ENCODE assay signal across 1 cellular context in the genomic region with DNA sequence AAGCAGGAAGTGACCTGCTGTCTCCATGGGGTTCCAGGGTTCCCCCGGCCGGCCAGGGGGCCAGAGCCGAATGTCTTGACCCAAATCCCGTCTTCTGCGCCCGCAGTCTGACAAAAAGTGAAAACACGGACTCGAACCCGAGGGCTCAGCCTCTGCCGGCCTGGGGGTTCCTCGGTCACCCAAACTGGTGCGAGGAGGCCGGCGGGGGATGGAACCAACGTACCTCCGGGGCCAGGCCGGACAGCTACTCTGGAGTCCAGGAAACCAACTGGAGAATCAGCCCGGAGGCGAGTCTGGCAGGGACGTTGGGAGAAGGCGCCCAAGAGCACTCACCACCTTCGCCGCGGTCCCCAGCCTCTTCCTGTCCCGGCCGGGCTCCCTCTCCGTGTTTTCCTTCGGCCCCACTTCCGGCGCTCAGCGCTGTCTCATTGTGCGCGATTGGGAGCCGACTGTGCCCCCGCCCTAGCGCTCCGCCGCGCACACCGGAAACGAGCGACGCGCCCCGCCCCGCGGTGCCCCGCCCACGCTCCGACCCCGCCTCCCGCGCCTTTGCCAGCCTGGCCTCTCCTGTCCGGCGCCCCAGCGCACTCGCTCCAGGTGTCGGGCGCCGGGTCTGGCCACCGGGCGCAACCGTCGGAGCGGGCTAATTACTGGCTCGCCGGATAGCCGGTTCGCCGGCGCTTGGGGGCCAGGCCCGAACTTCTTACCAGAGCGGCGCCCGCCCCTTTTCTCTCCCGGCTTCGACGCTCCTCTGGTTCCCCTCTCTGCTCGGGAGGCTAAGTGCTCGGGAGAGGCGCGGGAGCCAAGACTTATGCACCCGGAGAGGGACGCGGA.
A peak's percentile ranks its signal among the peaks of the same experiment; 100 is the strongest.
TF ChIP-seq lines count a peak whose summit lies in the region.

A gene with protein sequence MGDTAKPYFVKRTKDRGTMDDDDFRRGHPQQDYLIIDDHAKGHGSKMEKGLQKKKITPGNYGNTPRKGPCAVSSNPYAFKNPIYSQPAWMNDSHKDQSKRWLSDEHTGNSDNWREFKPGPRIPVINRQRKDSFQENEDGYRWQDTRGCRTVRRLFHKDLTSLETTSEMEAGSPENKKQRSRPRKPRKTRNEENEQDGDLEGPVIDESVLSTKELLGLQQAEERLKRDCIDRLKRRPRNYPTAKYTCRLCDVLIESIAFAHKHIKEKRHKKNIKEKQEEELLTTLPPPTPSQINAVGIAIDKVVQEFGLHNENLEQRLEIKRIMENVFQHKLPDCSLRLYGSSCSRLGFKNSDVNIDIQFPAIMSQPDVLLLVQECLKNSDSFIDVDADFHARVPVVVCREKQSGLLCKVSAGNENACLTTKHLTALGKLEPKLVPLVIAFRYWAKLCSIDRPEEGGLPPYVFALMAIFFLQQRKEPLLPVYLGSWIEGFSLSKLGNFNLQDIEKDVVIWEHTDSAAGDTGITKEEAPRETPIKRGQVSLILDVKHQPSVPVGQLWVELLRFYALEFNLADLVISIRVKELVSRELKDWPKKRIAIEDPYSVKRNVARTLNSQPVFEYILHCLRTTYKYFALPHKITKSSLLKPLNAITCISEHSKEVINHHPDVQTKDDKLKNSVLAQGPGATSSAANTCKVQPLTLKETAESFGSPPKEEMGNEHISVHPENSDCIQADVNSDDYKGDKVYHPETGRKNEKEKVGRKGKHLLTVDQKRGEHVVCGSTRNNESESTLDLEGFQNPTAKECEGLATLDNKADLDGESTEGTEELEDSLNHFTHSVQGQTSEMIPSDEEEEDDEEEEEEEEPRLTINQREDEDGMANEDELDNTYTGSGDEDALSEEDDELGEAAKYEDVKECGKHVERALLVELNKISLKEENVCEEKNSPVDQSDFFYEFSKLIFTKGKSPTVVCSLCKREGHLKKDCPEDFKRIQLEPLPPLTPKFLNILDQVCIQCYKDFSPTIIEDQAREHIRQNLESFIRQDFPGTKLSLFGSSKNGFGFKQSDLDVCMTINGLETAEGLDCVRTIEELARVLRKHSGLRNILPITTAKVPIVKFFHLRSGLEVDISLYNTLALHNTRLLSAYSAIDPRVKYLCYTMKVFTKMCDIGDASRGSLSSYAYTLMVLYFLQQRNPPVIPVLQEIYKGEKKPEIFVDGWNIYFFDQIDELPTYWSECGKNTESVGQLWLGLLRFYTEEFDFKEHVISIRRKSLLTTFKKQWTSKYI (N-terminal part only) (minus strand): TSS at position 363 of the 834 bp plus-strand sequence. CDS start 1,211 bp downstream, outside the sequence.

TF ChIP-seq in H1, 55 proteins besides CTCF, POLR2A, EP300 and RAD21 (continues in another document):
- TF ChIP-seq BRCA1 (IDR thresholded peaks at IDR 0.05; ENCODE audit: low read depth, low read length) (no peak), CREB1 (IDR thresholded peaks at IDR 0.05) (peak; percentile 95), TAF1 (IDR thresholded peaks at IDR 0.05; ENCODE audit: low read depth, low read length) (peak; percentile 82), NANOG (IDR thresholded peaks at IDR 0.05; ENCODE audit: insufficient read depth, low read depth, low read length, poor library complexity, severe bottlenecking) (no peak), CTBP2 (IDR thresholded peaks at IDR 0.05; ENCODE audit: borderline replicate concordance, insufficient read depth, insufficient read length, low read length) (peak; percentile 94), CBX8 (IDR thresholded peaks at IDR 0.05; ENCODE audit: borderline replicate concordance, low read depth, low read length) (no peak), EGR1 (IDR thresholded peaks at IDR 0.05; ENCODE audit: borderline replicate concordance, low read depth, low read length) (peak; percentile 91), ASH2L (IDR thresholded peaks at IDR 0.05; ENCODE audit: low read length) (peak; percentile 99), TBP (IDR thresholded peaks at IDR 0.05; ENCODE audit: low read depth, low read length) (peak; percentile 77), KDM4A (IDR thresholded peaks at IDR 0.05; ENCODE audit: low read depth, low read length, severe bottlenecking) (peak; percentile 97), SP4 (IDR thresholded peaks at IDR 0.05; ENCODE audit: low read length) (peak; percentile 86), NRF1 (IDR thresholded peaks at IDR 0.05; ENCODE audit: low read depth, low read length) (no peak), HDAC2 (IDR thresholded peaks at IDR 0.05; ENCODE audit: borderline replicate concordance in 1 of 2, low read depth in 2 of 2, low read length in 2 of 2) (peak in 1 of 2 experiments; percentile 83; a peak in 1 of 4 replicates), CHD2 (IDR thresholded peaks at IDR 0.05; ENCODE audit: low read length) (peak; percentile 69; the same call in 1 of the 2 replicates), CEBPB (IDR thresholded peaks at IDR 0.05; ENCODE audit: low read depth, low read length) (no peak), SRF (IDR thresholded peaks at IDR 0.05; ENCODE audit: low read depth, low read length) (peak; percentile 64; the same call in 1 of the 2 replicates), TEAD4 (IDR thresholded peaks at IDR 0.05; ENCODE audit: low read depth, low read length) (no peak), JUND (IDR thresholded peaks at IDR 0.05; ENCODE audit: low read length) (no peak), YY1 (IDR thresholded peaks at IDR 0.05; ENCODE audit: low read depth, low read length) (peak; percentile 66; the same call in 1 of the 2 replicates), RXRA (IDR thresholded peaks at IDR 0.05; ENCODE audit: insufficient read depth, low read depth, low read length) (no peak), HDAC6 (IDR thresholded peaks at IDR 0.05; ENCODE audit: low read depth, low read length) (no peak), PHF8 (conservative IDR thresholded peaks at IDR 0.05; ENCODE audit: low read depth, low read length) (peak; percentile 78), TCF12 (IDR thresholded peaks at IDR 0.05; ENCODE audit: low read depth, low read length) (no peak), POLR2AphosphoS5 (IDR thresholded peaks at IDR 0.05; ENCODE audit: low read depth, low read length) (peak; percentile 70; the same call in 1 of the 2 replicates), KDM1A (IDR thresholded peaks at IDR 0.05; ENCODE audit: borderline replicate concordance, low read length) (no peak), BACH1 (IDR thresholded peaks at IDR 0.05; ENCODE audit: low read length) (no peak), SAP30 (IDR thresholded peaks at IDR 0.05; ENCODE audit: insufficient read depth, insufficient replicate concordance, low read length) (no peak), RNF2 (IDR thresholded peaks at IDR 0.05; ENCODE audit: borderline replicate concordance, low read depth, low read length, missing control alignments, poor library complexity, severe bottlenecking) (no peak), CBX5 (IDR thresholded peaks at IDR 0.05; ENCODE audit: low read depth, low read length) (no peak), BCL11A (IDR thresholded peaks at IDR 0.05; ENCODE audit: low read depth in 2 of 2, low read length in 2 of 2) (no peak), POU5F1 (IDR thresholded peaks at IDR 0.05; ENCODE audit: low read depth, low read length) (no peak), SUZ12 (IDR thresholded peaks at IDR 0.05; ENCODE audit: low read length) (no peak), SP1 (IDR thresholded peaks at IDR 0.05; ENCODE audit: low read depth, low read length) (peak; percentile 96), SIN3A (conservative IDR thresholded peaks at IDR 0.05 in 1 of 2, IDR thresholded peaks at IDR 0.05 in 1 of 2; ENCODE audit: low read depth in 1 of 2, low read length in 2 of 2) (peak; percentile 92 to 94; a peak in 3 of 4 replicates), TAF7 (optimal IDR thresholded peaks at IDR 0.05; ENCODE audit: borderline replicate concordance, low read depth, low read length) (peak; percentile 72)
- TF ChIP-seq, protein P1, sequence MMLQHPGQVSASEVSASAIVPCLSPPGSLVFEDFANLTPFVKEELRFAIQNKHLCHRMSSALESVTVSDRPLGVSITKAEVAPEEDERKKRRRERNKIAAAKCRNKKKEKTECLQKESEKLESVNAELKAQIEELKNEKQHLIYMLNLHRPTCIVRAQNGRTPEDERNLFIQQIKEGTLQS (IDR thresholded peaks at IDR 0.05; ENCODE audit: insufficient read depth, low read depth, low read length) = 0 out of 2 replicates have a peak, but pooled peaks have one; percentile 42
- TF ChIP-seq, protein P2, sequence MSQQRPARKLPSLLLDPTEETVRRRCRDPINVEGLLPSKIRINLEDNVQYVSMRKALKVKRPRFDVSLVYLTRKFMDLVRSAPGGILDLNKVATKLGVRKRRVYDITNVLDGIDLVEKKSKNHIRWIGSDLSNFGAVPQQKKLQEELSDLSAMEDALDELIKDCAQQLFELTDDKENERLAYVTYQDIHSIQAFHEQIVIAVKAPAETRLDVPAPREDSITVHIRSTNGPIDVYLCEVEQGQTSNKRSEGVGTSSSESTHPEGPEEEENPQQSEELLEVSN (IDR thresholded peaks at IDR 0.05) = peak; percentile 46; the same call in 1 of the 2 replicates
- TF ChIP-seq, protein P3, sequence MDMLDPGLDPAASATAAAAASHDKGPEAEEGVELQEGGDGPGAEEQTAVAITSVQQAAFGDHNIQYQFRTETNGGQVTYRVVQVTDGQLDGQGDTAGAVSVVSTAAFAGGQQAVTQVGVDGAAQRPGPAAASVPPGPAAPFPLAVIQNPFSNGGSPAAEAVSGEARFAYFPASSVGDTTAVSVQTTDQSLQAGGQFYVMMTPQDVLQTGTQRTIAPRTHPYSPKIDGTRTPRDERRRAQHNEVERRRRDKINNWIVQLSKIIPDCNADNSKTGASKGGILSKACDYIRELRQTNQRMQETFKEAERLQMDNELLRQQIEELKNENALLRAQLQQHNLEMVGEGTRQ (IDR thresholded peaks at IDR 0.05; ENCODE audit: low read length) = no peak
- TF ChIP-seq, protein P4, sequence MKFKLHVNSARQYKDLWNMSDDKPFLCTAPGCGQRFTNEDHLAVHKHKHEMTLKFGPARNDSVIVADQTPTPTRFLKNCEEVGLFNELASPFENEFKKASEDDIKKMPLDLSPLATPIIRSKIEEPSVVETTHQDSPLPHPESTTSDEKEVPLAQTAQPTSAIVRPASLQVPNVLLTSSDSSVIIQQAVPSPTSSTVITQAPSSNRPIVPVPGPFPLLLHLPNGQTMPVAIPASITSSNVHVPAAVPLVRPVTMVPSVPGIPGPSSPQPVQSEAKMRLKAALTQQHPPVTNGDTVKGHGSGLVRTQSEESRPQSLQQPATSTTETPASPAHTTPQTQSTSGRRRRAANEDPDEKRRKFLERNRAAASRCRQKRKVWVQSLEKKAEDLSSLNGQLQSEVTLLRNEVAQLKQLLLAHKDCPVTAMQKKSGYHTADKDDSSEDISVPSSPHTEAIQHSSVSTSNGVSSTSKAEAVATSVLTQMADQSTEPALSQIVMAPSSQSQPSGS (IDR thresholded peaks at IDR 0.05; ENCODE audit: low read length) = peak; percentile 89
- TF ChIP-seq, protein P5, sequence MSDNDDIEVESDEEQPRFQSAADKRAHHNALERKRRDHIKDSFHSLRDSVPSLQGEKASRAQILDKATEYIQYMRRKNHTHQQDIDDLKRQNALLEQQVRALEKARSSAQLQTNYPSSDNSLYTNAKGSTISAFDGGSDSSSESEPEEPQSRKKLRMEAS (IDR thresholded peaks at IDR 0.05) = no peak; the same call in none of the 2 replicates
